24 cellular contexts compared by ENCODE assay signal in the genomic region with DNA sequence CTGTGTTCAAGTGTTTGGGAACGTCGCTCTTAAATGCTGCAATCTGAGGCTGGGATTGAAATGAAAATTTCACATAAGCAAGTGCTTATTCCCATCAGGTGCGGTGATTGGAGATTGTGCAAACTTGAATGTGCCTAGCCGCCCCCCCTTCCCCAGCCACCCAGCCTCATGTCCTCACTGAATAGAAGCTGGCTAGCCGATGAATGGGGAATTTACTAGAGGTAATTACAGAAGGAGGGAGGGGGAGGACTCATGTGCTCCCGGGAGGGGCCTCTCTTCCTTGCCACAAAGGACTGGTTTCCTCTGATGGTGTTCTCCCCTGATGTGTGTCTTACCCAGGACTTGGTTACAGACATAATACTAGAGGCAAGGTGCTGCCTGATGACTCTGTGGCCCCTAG.
"Had no signal": no experiment of that assay in that cellular context is flagged by ENCODE, and none has a peak within 500 bp of the region (broad histone marks: within the 10 kb centered on the region; RNA-seq: fewer than 3 reads in every experiment).

No MANE protein-coding gene starts in this region.

- H3K4me3 ChIP-seq: esophagus squamous epithelium, heart right ventricle, ovary, psoas muscle, sigmoid colon, thoracic aorta, tibial nerve, upper lobe of left lung had no signal

- H3K27ac ChIP-seq: esophagus squamous epithelium, heart right ventricle, ovary, psoas muscle, sigmoid colon, thoracic aorta, tibial nerve, upper lobe of left lung had no signal

- DNase-seq: cortex of kidney; effector memory CD8-positive, alpha-beta T cell; erythroblast; esophagus squamous epithelium; foreskin melanocyte; glutamatergic neuron; heart right ventricle; hippocampal formation; immature natural killer cell; islet precursor cell; naive thymus-derived CD8-positive, alpha-beta T cell; nephron progenitor cell; occipital lobe; ovary; psoas muscle; right cardiac atrium; sigmoid colon; stimulated activated CD4-positive, alpha-beta T cell treated with anti-CD3 and anti-CD28 coated beads, Interleukin-4, amount 100 ng/mL, for 4 hours; stimulated activated naive CD8-positive, alpha-beta T cell treated with anti-CD3 and anti-CD28 coated beads, Interleukin-15, Interleukin-2, amounts not matched to agents 100 U/mL and 50 U/mL, for 24 hours had no signal

- H3K27me3 ChIP-seq: heart right ventricle, ovary, tibial nerve, upper lobe of left lung had no signal

- H3K36me3 ChIP-seq: esophagus squamous epithelium, heart right ventricle, ovary, sigmoid colon, thoracic aorta, tibial nerve, upper lobe of left lung had no signal

- H3K4me1 ChIP-seq: esophagus squamous epithelium, heart right ventricle, psoas muscle, sigmoid colon, tibial nerve, upper lobe of left lung had no signal

- ATAC-seq: effector memory CD8-positive, alpha-beta T cell; heart right ventricle; left lobe of liver; naive thymus-derived CD8-positive, alpha-beta T cell; psoas muscle; right cardiac atrium; stimulated activated memory B cell treated with anti-CD40 and anti-IgM and Interleukin-4, amounts not matched to agents 10 μg/mL and 1 μg/mL and 100 μg/mL, for 72 hours; stimulated activated naive CD8-positive, alpha-beta T cell treated with anti-CD3 and anti-CD28 coated beads, Interleukin-15, Interleukin-2, amounts not matched to agents 100 U/mL and 50 U/mL, for 24 hours had no signal

- H3K9me3 ChIP-seq: esophagus squamous epithelium, ovary, psoas muscle, sigmoid colon, thoracic aorta, upper lobe of left lung had no signal
